9 cellular contexts compared by ENCODE assay signal in the genomic region with DNA sequence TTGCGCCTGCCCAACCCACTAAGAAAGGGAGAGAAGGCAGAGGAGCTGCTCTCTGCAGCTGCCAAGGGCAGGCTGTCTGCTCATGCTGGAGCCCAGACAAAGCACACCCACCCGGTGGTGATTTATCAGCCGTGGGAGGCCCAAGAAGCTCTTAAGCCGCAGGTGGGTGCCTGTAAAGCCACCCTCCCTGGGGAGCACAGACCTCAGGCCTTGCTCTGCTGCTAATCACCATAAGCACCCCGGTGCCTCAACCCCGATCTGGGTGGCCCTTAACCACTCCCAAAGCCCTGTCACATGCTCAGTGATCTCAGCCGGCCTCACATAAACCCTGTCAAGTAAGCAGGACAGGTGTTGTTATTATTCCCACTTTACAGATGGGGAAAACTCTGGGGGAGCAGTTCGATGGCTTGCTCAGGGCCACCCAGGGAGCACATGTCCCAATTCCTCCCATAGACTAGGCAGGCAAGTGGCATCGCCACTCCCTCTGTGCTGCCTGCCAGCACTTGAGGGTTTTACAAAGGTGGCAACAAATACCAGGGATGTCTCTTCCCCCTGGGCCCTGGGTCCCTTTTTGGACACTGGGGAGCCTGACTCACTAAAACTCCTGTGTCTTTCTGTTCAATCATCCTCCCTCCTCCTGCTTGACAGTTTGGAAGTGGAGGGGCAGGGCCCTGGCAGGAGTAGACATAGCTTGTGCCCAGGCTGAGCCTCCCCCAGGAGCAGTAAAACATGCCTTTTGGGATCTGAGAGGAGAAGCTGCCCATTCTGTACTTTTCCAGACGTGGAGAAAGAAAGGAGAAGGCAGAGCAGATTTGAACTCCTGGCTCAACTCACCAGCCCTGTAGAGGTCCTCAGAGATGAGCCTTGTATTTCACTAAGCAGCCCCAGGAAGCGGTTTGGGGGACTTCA.
DNase-seq lines count a peak whose midpoint lies in the region; ATAC-seq lines count a peak whose summit lies in the region.
"Had no signal": no experiment of that assay in that cellular context is flagged by ENCODE, and none has a peak within 500 bp of the region (broad histone marks: within the 10 kb centered on the region; RNA-seq: fewer than 3 reads in every experiment).

No MANE protein-coding gene starts in this region.

- H3K4me3 ChIP-seq in BLaER1 = no peak overlapping the region
- no peak overlapping the region for H3K4me3 ChIP-seq in duodenal mucosa (ENCODE audit: low read depth in 1 of 2, low read length in 2 of 2)

- no peaks in the 10 kb centered on the region for H3K27me3 ChIP-seq in BLaER1
- H3K27me3 ChIP-seq in duodenal mucosa (ENCODE audit: control insufficient read depth in 1 of 2, insufficient read depth in 2 of 2, low read length in 2 of 2) = no peaks in the 10 kb centered on the region

- H3K9me3 ChIP-seq in BLaER1 (peaks cover 21% of the 10 kb centered on the region), duodenal mucosa (ENCODE audit: control insufficient read depth in 1 of 2, low read length in 2 of 2) (peaks cover 9 to 16% of the 10 kb centered on the region in 2 donors)

- H4K20me1 ChIP-seq in BLaER1 = no peaks in the 10 kb centered on the region

- H3K27ac ChIP-seq in BLaER1 = no peak overlapping the region
- H3K27ac ChIP-seq in duodenal mucosa (ENCODE audit: low read depth, low read length) = no peak overlapping the region

- peak overlapping the region; percentile 56 for H3K4me2 ChIP-seq in BLaER1

- H3K36me3 ChIP-seq in BLaER1 = no peaks in the 10 kb centered on the region
- peaks cover 2 to 3% of the 10 kb centered on the region in 2 donors for H3K36me3 ChIP-seq in duodenal mucosa (ENCODE audit: control insufficient read depth in 1 of 2, insufficient read depth in 2 of 2, low read length in 2 of 2)

- no peak for DNase-seq in NCI-H510A treated with DMSO at 0.1 percent for 48 hours (lab: John Stamatoyannopoulos, UW)
- DNase-seq in NCI-H1092 (lab: John Stamatoyannopoulos, UW) = no peak
- no peak for DNase-seq in NK-92 treated with Interleukin-12 subunit alpha and Interleukin-12 subunit beta, amount 100 ng/mL, for 24 hours (lab: John Stamatoyannopoulos, UW)
- no peak for DNase-seq in NCI-H1092 treated with DMSO at 0.1 percent for 48 hours (lab: John Stamatoyannopoulos, UW)
- DNase-seq: DND-41 had no signal

- H3K9ac ChIP-seq in BLaER1 = no peak overlapping the region
- peak overlapping the region; percentile 25 to 40 for H3K9ac ChIP-seq in duodenal mucosa (ENCODE audit: low read depth in 1 of 2, low read length in 2 of 2)

- ATAC-seq in GM19397 (IDR thresholded peaks at IDR 0.05; ENCODE audit: unreplicated experiment) (peak; percentile 59), HG03342 (IDR thresholded peaks at IDR 0.05; ENCODE audit: unreplicated experiment) (peak; percentile 43)

- H3K4me1 ChIP-seq in BLaER1 (peaks cover 47% of the 10 kb centered on the region), duodenal mucosa (ENCODE audit: control insufficient read depth in 1 of 2, insufficient read depth in 2 of 2, low read length in 2 of 2) (peaks cover 35 to 38% of the 10 kb centered on the region in 2 donors)
